Comparison of ENCODE assay signal across 8 cellular contexts in genomic region chr17:49210158-49211029, GRCh38. TPM values are rescaled to one million over a fixed set of nuclear protein-coding genes. Genes with fewer than 3 reads are reported as not detected.
DNase-seq lines count a peak whose midpoint lies in the region; ATAC-seq and TF ChIP-seq lines count a peak whose summit lies in the region.

ABI3 (plus strand) TSS chr17:49210707; CDS start chr17:49210725, 18 bp downstream.
GNGT2 (minus strand) TSS chr17:49210574; CDS start chr17:49207422, 3,152 bp downstream.

- intact Hi-C loops in T-helper 1 cell treated with Interleukin-12 subunit alpha and Interleukin-12 subunit beta and Interleukin-4 antibody, amounts not matched to agents 30 ng/mL and 1 ng/mL, for 36 hours (cut with micrococcal nuclease), result loop anchor here (1.0 to 5.0 kb wide), 4 partner anchors 8 to 942 kb away; partner anchors contain the start of gene PPP1R9B

- H3K9me3 ChIP-seq in mononuclear cell (ENCODE audit: low read depth, low read length), result no peaks in the 10 kb centered on the region
- no peaks in the 10 kb centered on the region for H3K9me3 ChIP-seq in thoracic aorta
- H3K9me3 ChIP-seq in BE2C, result no peaks in the 10 kb centered on the region; the same call in 1 of the 2 replicates

- H3K4me1 ChIP-seq in mononuclear cell (ENCODE audit: insufficient read depth, low read length) (peaks cover 78% of the 10 kb centered on the region), thoracic aorta (ENCODE audit: control insufficient read depth in 1 of 2, low read depth in 2 of 2) (no peaks in the 10 kb centered on the region), BE2C (no peaks in the 10 kb centered on the region)

- ATAC-seq in GM19023 (IDR thresholded peaks at IDR 0.05; ENCODE audit: unreplicated experiment) (peak; percentile 91), HG03039 (IDR thresholded peaks at IDR 0.05; ENCODE audit: unreplicated experiment) (peak; percentile 73), thoracic aorta (ENCODE audit: insufficient number of reproducible peaks, low FRiP score, low read depth) (no peak)

- H3K27me3 ChIP-seq in mononuclear cell (ENCODE audit: insufficient read depth, low read length) (no peaks in the 10 kb centered on the region), thoracic aorta (replicated peaks; ENCODE audit: insufficient read depth) (peaks cover 4% of the 10 kb centered on the region), BE2C (peaks cover 28% of the 10 kb centered on the region)

- peak within 1 kb of the TSS; percentile 27 for H3K27ac ChIP-seq in caudate nucleus (ENCODE audit: low read depth, low read length)
- H3K27ac ChIP-seq in thoracic aorta, result peak within 1 kb of the TSS; percentile 12 to 27

- DNase-seq in caudate nucleus (lab: John Stamatoyannopoulos, UW), result peak in 7 of 61 donors; percentile 4 to 45 (median 20)
- DNase-seq in thoracic aorta (ENCODE audit: low spot score), result no peak
- no peak for DNase-seq in DMS114 treated with DMSO at 0.1 percent for 48 hours (lab: John Stamatoyannopoulos, UW; ENCODE audit: unreplicated experiment)
- DNase-seq in BE2C, result no peak

- H3K4me3 ChIP-seq in mononuclear cell (ENCODE audit: low read length) (peak within 1 kb of the TSS; percentile 45), thoracic aorta (peak within 1 kb of the TSS; percentile 62), BE2C (ENCODE audit: low read depth, low read length) (no peak within 1 kb of the TSS)

- H3K36me3 ChIP-seq in thoracic aorta (no peaks in the 10 kb centered on the region), BE2C (no peaks in the 10 kb centered on the region)

- TF ChIP-seq CTCF in thoracic aorta (IDR thresholded peaks at IDR 0.05), result no peak
- no peak for TF ChIP-seq CTCF in BE2C (IDR thresholded peaks at IDR 0.05; ENCODE audit: low read depth, low read length)

RNA-seq across cellular contexts. Expression of gene ABI3, which starts in this region (rescaled TPM):
- total RNA-seq in T-helper 1 cell treated with Interleukin-12 subunit alpha and Interleukin-12 subunit beta and Interleukin-4 antibody, amounts not matched to agents 30 ng/mL and 1 ng/mL, for 36 hours, result 73.2 and 77.2 TPM in 2 replicates
- 6.3 TPM for total RNA-seq in mononuclear cell
- total RNA-seq in thoracic aorta, result 10 to 100 TPM in 1 of 2 donors, 1 to 10 TPM in 1; 8.9 to 10.8 TPM
- polyA plus RNA-seq in BE2C (2012; ENCODE audit: insufficient read depth, insufficient read length, low read depth), result 0.68 TPM

RNA-seq across cellular contexts. Expression of gene GNGT2, which starts in this region (rescaled TPM):
- total RNA-seq in T-helper 1 cell treated with Interleukin-12 subunit alpha and Interleukin-12 subunit beta and Interleukin-4 antibody, amounts not matched to agents 30 ng/mL and 1 ng/mL, for 36 hours, result 22.5 and 24.4 TPM in 2 replicates
- total RNA-seq in mononuclear cell, result 3.3 TPM
- total RNA-seq in thoracic aorta, result 1 to 10 TPM in 1 of 2 donors, not detected in 1; 3.1 TPM
- not detected for polyA plus RNA-seq in BE2C (2012; ENCODE audit: insufficient read depth, insufficient read length, low read depth)
